Comparison of ENCODE assay signal across 1 cellular context in genomic region chr18:30486856-30487255, GRCh38.
TF ChIP-seq lines count a peak whose summit lies in the region.

No MANE protein-coding gene starts in this region.

TF ChIP-seq in GM12878, 131 proteins besides CTCF, POLR2A, EP300 and RAD21:
- TF ChIP-seq STAT1 (conservative IDR thresholded peaks at IDR 0.05) = no peak
- TF ChIP-seq ZZZ3 (IDR thresholded peaks at IDR 0.05; ENCODE audit: control insufficient read depth, insufficient read length, low read depth) = no peak
- TF ChIP-seq CBX5 (IDR thresholded peaks at IDR 0.05; ENCODE audit: low read depth) = no peak
- TF ChIP-seq CHD4 (IDR thresholded peaks at IDR 0.05) = no peak
- no peak for TF ChIP-seq HDAC2 (IDR thresholded peaks at IDR 0.05)
- no peak for TF ChIP-seq CEBPB (IDR thresholded peaks at IDR 0.05; ENCODE audit: borderline replicate concordance in 1 of 2, low read depth in 2 of 2, low read length in 2 of 2)
- no peak for TF ChIP-seq E2F4 (IDR thresholded peaks at IDR 0.05; ENCODE audit: low read depth, low read length)
- TF ChIP-seq TCF7 (IDR thresholded peaks at IDR 0.05; ENCODE audit: borderline replicate concordance) = no peak
- TF ChIP-seq BMI1 (IDR thresholded peaks at IDR 0.05; ENCODE audit: borderline replicate concordance) = no peak
- no peak for TF ChIP-seq DPF2 (IDR thresholded peaks at IDR 0.05)
- TF ChIP-seq WRNIP1 (IDR thresholded peaks at IDR 0.05; ENCODE audit: borderline replicate concordance, low read depth, low read length) = no peak
- TF ChIP-seq BRCA1 (IDR thresholded peaks at IDR 0.05; ENCODE audit: low read depth, low read length) = no peak
- no peak for TF ChIP-seq CEBPZ (IDR thresholded peaks at IDR 0.05; ENCODE audit: low read depth, low read length)
- no peak for TF ChIP-seq NR2C2 (IDR thresholded peaks at IDR 0.05; ENCODE audit: borderline replicate concordance, control insufficient read depth, insufficient read length, low read depth)
- no peak for TF ChIP-seq ATF2 (IDR thresholded peaks at IDR 0.05; ENCODE audit: low read length)
- TF ChIP-seq BCLAF1 (IDR thresholded peaks at IDR 0.05) = no peak
- no peak for TF ChIP-seq JUNB (IDR thresholded peaks at IDR 0.05)
- no peak for TF ChIP-seq SMC3 (IDR thresholded peaks at IDR 0.05; ENCODE audit: borderline replicate concordance, low read length)
- no peak for TF ChIP-seq BCL3 (IDR thresholded peaks at IDR 0.05; ENCODE audit: borderline replicate concordance, insufficient read depth, low read depth, low read length, poor library complexity, severe bottlenecking)
- no peak for TF ChIP-seq NFXL1 (IDR thresholded peaks at IDR 0.05; ENCODE audit: borderline replicate concordance)
TF ChIP-seq in GM12878: peak in this region for 0.
